ENCODE assay signal across 8 cellular contexts in genomic region chr9:91954841-91955471, GRCh38. TPM values are rescaled to one million over a fixed set of nuclear protein-coding genes. Genes with fewer than 3 reads are reported as not detected.
DNase-seq lines count a peak whose midpoint lies in the region; ATAC-seq and TF ChIP-seq lines count a peak whose summit lies in the region.

No MANE protein-coding gene starts in this region.

- intact Hi-C loops in activated CD8-positive, alpha-beta T cell treated with anti-CD3 and anti-CD28 coated beads for 36 hours (cut with micrococcal nuclease), result no loop called here
- intact Hi-C loops in cardiac septum (cut with DNase I), result loop anchor here (5.0 kb wide), 1 partner anchor 178 kb away; no protein-coding TSS in a partner anchor

- H3K4me1 ChIP-seq in skeletal muscle satellite cell (ENCODE audit: control insufficient read depth, insufficient read depth, low read length), result peaks cover 20% of the 10 kb centered on the region

- no peaks in the 10 kb centered on the region for H3K9me3 ChIP-seq in skeletal muscle satellite cell (replicated peaks; ENCODE audit: low read length)

- ATAC-seq in activated CD8-positive, alpha-beta T cell treated with anti-CD3 and anti-CD28 coated beads for 36 hours, result no peak

- no peak overlapping the region for H3K27ac Mint-ChIP-seq in activated CD8-positive, alpha-beta T cell treated with anti-CD3 and anti-CD28 coated beads for 36 hours

- H3K4me3 ChIP-seq in skeletal muscle satellite cell (ENCODE audit: low read length), result peak overlapping the region; percentile 58

- CTCF ChIA-PET in activated CD8-positive, alpha-beta T cell treated with anti-CD3 and anti-CD28 coated beads for 36 hours (lab: Charles Lee), result interaction anchor here (0.6 to 2.1 kb wide), 15 partner anchors 8 to 196 kb away, joined by 3 to 10 read pairs (median 3); no protein-coding TSS in a partner anchor

- H3K9me3 Mint-ChIP-seq in activated CD8-positive, alpha-beta T cell treated with anti-CD3 and anti-CD28 coated beads for 36 hours, result no peaks in the 10 kb centered on the region

- H3K4me3 Mint-ChIP-seq in activated CD8-positive, alpha-beta T cell treated with anti-CD3 and anti-CD28 coated beads for 36 hours, result no peak overlapping the region

- H3K9ac ChIP-seq in skeletal muscle satellite cell (ENCODE audit: low read depth, low read length), result peak overlapping the region; percentile 68

- H3K27me3 Mint-ChIP-seq in activated CD8-positive, alpha-beta T cell treated with anti-CD3 and anti-CD28 coated beads for 36 hours, result peaks cover 46% of the 10 kb centered on the region

- peaks cover 4% of the 10 kb centered on the region for H3K4me1 Mint-ChIP-seq in activated CD8-positive, alpha-beta T cell treated with anti-CD3 and anti-CD28 coated beads for 36 hours (ENCODE audit: low read depth)

- H3K4me2 ChIP-seq in skeletal muscle satellite cell (ENCODE audit: low read length), result peak overlapping the region; percentile 79

- no peaks in the 10 kb centered on the region for H3K36me3 Mint-ChIP-seq in activated CD8-positive, alpha-beta T cell treated with anti-CD3 and anti-CD28 coated beads for 36 hours (ENCODE audit: low read depth)

- DNase-seq in activated CD8-positive, alpha-beta memory T cell treated with anti-CD3 and anti-CD28 coated beads, Interleukin-2, amount 50 U/mL, for 48 hours, result peak; percentile 56
- no peak for DNase-seq in activated CD8-positive, alpha-beta memory T cell treated with anti-CD3 and anti-CD28 coated beads, Interleukin-2, amount 50 U/mL, for 4 hours
- DNase-seq in NAMALWA (ENCODE audit: low spot score), result peak; percentile 71
- peak; percentile 54 for DNase-seq in activated CD8-positive, alpha-beta T cell treated with anti-CD3 and anti-CD28 coated beads for 36 hours
- peak; percentile 72 for DNase-seq in cardiac septum (ENCODE audit: low spot score)
- DNase-seq in GM19238 (ENCODE audit: insufficient read length, low spot score), result no peak
- DNase-seq in NCI-H146 (lab: John Stamatoyannopoulos, UW), result no peak

- peaks cover 18% of the 10 kb centered on the region for H3K27me3 ChIP-seq in skeletal muscle satellite cell (ENCODE audit: control insufficient read depth, insufficient read depth, low read length)

- POLR2A ChIA-PET in activated CD8-positive, alpha-beta T cell treated with anti-CD3 and anti-CD28 coated beads for 36 hours (lab: Charles Lee), result no interaction called here

- peak; percentile 61 for TF ChIP-seq CTCF in activated CD8-positive, alpha-beta T cell treated with anti-CD3 and anti-CD28 coated beads for 36 hours (IDR thresholded peaks at IDR 0.05)

- no peaks in the 10 kb centered on the region for H3K36me3 ChIP-seq in skeletal muscle satellite cell (ENCODE audit: insufficient read depth, low read length)

RNA-seq across cellular contexts. Expression of gene ROR2, which starts 4.9 kb away (rescaled TPM):
- total RNA-seq in activated CD8-positive, alpha-beta T cell treated with anti-CD3 and anti-CD28 coated beads for 36 hours, result not detected
- total RNA-seq in cardiac septum, result 0.65 TPM
- 0.22 and 0.51 TPM in 2 replicates for total RNA-seq in skeletal muscle satellite cell (2012; rRNA removed)

Comparison
In these comparisons a context has a peak if more than half of its experiments do, and no peak if none do; other contexts are left out.
1. DNase-seq: peak in activated CD8-positive, alpha-beta memory T cell treated with anti-CD3 and anti-CD28 coated beads, Interleukin-2, amount 50 U/mL, for 48 hours (single experiment), NAMALWA (single experiment), activated CD8-positive, alpha-beta T cell treated with anti-CD3 and anti-CD28 coated beads for 36 hours (single experiment) and cardiac septum (single experiment); none in activated CD8-positive, alpha-beta memory T cell treated with anti-CD3 and anti-CD28 coated beads, Interleukin-2, amount 50 U/mL, for 4 hours (single experiment), GM19238 (single experiment) and NCI-H146 (single experiment).